ENCODE assay signal across 35 cellular contexts in the genomic region with DNA sequence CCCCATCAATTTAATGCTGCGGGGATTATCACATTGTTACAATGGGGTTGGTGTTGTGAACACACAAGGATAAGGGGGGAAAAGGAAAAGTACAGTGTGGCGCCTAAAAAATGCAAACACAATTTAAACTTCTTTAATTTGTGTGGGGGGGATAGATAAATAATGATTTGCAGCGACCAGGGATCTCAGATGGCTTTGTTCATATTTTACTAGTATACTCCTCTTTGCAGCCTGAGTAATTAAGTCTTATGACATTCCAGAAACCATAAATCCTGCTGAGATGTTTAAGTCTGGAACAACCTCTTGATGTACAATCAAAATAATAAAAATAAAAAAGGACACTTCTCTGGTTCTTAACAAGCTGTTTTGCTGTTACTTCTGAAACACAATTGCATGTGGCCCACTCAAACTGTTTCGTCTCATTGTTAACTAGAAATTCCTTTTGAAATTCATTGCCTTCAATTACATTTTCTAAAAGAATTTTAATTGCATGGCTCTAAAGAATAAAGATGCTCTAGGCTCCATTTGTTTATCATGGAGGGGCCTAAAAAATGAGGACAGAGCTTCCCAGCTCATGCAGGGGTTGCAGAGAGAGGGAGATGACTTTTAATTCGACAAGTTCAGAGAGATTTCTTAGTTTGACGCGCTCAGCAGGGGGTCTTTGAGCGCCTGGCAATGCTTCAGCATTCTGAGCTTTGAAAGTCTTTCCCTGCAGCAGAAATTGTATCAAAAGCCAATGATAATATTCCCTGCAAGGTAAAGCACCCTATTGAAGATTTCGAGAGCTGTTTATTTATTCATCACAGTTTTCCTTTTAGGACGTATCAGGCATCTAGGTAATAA.
A peak's percentile ranks its signal among the peaks of the same experiment; 100 is the strongest.
DNase-seq lines count a peak whose midpoint lies in the region; ATAC-seq and TF ChIP-seq lines count a peak whose summit lies in the region.
"Had no signal": no experiment of that assay in that cellular context is flagged by ENCODE, and none has a peak within 500 bp of the region (broad histone marks: within the 10 kb centered on the region; RNA-seq: fewer than 3 reads in every experiment).

No MANE protein-coding gene starts in this region.

- POLR2A ChIA-PET in CD4-positive, alpha-beta T cell (lab: Charles Lee): no interaction called here

- no peak overlapping the region for H3K4me3 Mint-ChIP-seq in CD4-positive, alpha-beta T cell
- H3K4me3 Mint-ChIP-seq: activated naive CD8-positive, alpha-beta T cell; CD14-positive monocyte; IgD-negative memory B cell; immature natural killer cell; natural killer cell treated with Interleukin-12 subunit alpha and Interleukin-12 subunit beta and Interleukin-15 and Interleukin-18, amount 100 ng/mL, for 72 hours; stimulated activated naive CD8-positive, alpha-beta T cell treated with anti-CD3 and anti-CD28 coated beads, Interleukin-15, Interleukin-2, amounts not matched to agents 100 ng/mL and 50 ng/mL, for 24 hours had no signal

- no peak for TF ChIP-seq CTCF in astrocyte of the spinal cord (IDR thresholded peaks at IDR 0.05; ENCODE audit: low read depth, low read length)
- TF ChIP-seq CTCF in retinal pigment epithelial cell (conservative IDR thresholded peaks at IDR 0.05; ENCODE audit: low read depth, low read length): no peak
- no peak for TF ChIP-seq CTCF in CD4-positive, alpha-beta T cell (IDR thresholded peaks at IDR 0.05)

- no peaks in the 10 kb centered on the region for H3K36me3 Mint-ChIP-seq in CD4-positive, alpha-beta T cell (ENCODE audit: low read depth)
- H3K36me3 Mint-ChIP-seq: activated naive CD8-positive, alpha-beta T cell; CD14-positive monocyte; IgD-negative memory B cell; immature natural killer cell; natural killer cell treated with Interleukin-12 subunit alpha and Interleukin-12 subunit beta and Interleukin-15 and Interleukin-18, amount 100 ng/mL, for 72 hours had no signal

- no peak overlapping the region for H3K4me3 ChIP-seq in astrocyte of the spinal cord (ENCODE audit: low read depth, low read length)
- H3K4me3 ChIP-seq in retinal pigment epithelial cell (ENCODE audit: low read length): no peak overlapping the region
- H3K4me3 ChIP-seq: cardiac muscle cell, heart left ventricle, testis, uterus had no signal

- H3K9me3 Mint-ChIP-seq in CD4-positive, alpha-beta T cell: peaks cover 7% of the 10 kb centered on the region

- intact Hi-C loops in CD4-positive, alpha-beta T cell (cut with DNase I, micrococcal nuclease): no loop called here

- ATAC-seq in HG02610 (IDR thresholded peaks at IDR 0.05; ENCODE audit: unreplicated experiment): no peak
- ATAC-seq in GM18498 (IDR thresholded peaks at IDR 0.05; ENCODE audit: unreplicated experiment): no peak
- ATAC-seq in CD4-positive, alpha-beta T cell (ENCODE audit: poor library complexity): no peak
- ATAC-seq: esophagus mucosa; heart left ventricle; left cardiac atrium; natural killer cell treated with Interleukin-12 subunit alpha and Interleukin-12 subunit beta and Interleukin-15 and Interleukin-18, amount 100 ng/mL, for 72 hours; right cardiac atrium had no signal

- no peaks in the 10 kb centered on the region for H3K4me1 Mint-ChIP-seq in CD4-positive, alpha-beta T cell (ENCODE audit: low read depth)
- H3K4me1 Mint-ChIP-seq: CD14-positive monocyte, IgD-negative memory B cell, immature natural killer cell had no signal

- H3K9me3 ChIP-seq in CD4-positive, alpha-beta T cell (ENCODE audit: control insufficient read depth, low read length): no peaks in the 10 kb centered on the region
- H3K9me3 ChIP-seq: testis, uterus had no signal

- no peaks in the 10 kb centered on the region for H3K27me3 ChIP-seq in CD4-positive, alpha-beta T cell (ENCODE audit: control insufficient read depth, insufficient read depth, low read length)
- H3K27me3 ChIP-seq: cardiac muscle cell, heart left ventricle, testis, uterus had no signal

- no peak overlapping the region for H3K27ac Mint-ChIP-seq in CD4-positive, alpha-beta T cell
- H3K27ac Mint-ChIP-seq: activated naive CD8-positive, alpha-beta T cell; CD14-positive monocyte; IgD-negative memory B cell; immature natural killer cell; natural killer cell treated with Interleukin-12 subunit alpha and Interleukin-12 subunit beta and Interleukin-15 and Interleukin-18, amount 100 ng/mL, for 72 hours; stimulated activated naive CD8-positive, alpha-beta T cell treated with anti-CD3 and anti-CD28 coated beads, Interleukin-15, Interleukin-2, amounts not matched to agents 100 ng/mL and 50 ng/mL, for 24 hours had no signal

- H3K27ac ChIP-seq in CD4-positive, alpha-beta T cell (ENCODE audit: low read depth, low read length): no peak overlapping the region
- H3K27ac ChIP-seq: cardiac muscle cell, heart left ventricle, parathyroid adenoma, testis, uterus, WERI-Rb-1 had no signal

- DNase-seq in NCI-H146 (lab: John Stamatoyannopoulos, UW) (peak; percentile 73), NCI-H146 treated with DMSO at 0.1 percent for 48 hours (lab: John Stamatoyannopoulos, UW; ENCODE audit: unreplicated experiment) (no peak), astrocyte of the spinal cord (ENCODE audit: low read depth, low spot score) (peak; percentile 15), iPS-NIHi7 (ENCODE audit: extremely low spot score) (peak; percentile 19), retinal pigment epithelial cell (ENCODE audit: low read depth) (peak; percentile 4)
- no peak for DNase-seq in CD4-positive, alpha-beta T cell
- DNase-seq: 8988T; activated CD4-positive, alpha-beta T cell treated with anti-CD3 and anti-CD28 coated beads for 48 hours; activated CD8-positive, alpha-beta memory T cell treated with anti-CD3 and anti-CD28 coated beads for 24 hours; activated T-cell treated with anti-CD3 and anti-CD28 coated beads for 4 hours; anterior cingulate cortex; cortex of kidney; foreskin fibroblast; heart left ventricle; immature natural killer cell; left cardiac atrium; NCI-H187; NCI-H510A treated with DMSO at 0.1 percent for 48 hours; OCI-M1; right cardiac atrium; stimulated activated CD4-positive, alpha-beta T cell treated with anti-CD3 and anti-CD28 coated beads, Interleukin-2, amount 100 ng/mL, for 24 hours; T1000; testis; uterus; WERI-Rb-1 had no signal

- CTCF ChIA-PET in CD4-positive, alpha-beta T cell (lab: Charles Lee): no interaction called here

- in situ Hi-C loops in astrocyte of the spinal cord (cut with HindIII; ENCODE audit: low sequenced_read_pairs): no loop called here

- H3K27me3 Mint-ChIP-seq in CD4-positive, alpha-beta T cell: no peaks in the 10 kb centered on the region
- H3K27me3 Mint-ChIP-seq: activated naive CD8-positive, alpha-beta T cell; IgD-negative memory B cell; natural killer cell treated with Interleukin-12 subunit alpha and Interleukin-12 subunit beta and Interleukin-15 and Interleukin-18, amount 100 ng/mL, for 72 hours; stimulated activated naive CD8-positive, alpha-beta T cell treated with anti-CD3 and anti-CD28 coated beads, Interleukin-15, Interleukin-2, amounts not matched to agents 100 ng/mL and 50 ng/mL, for 24 hours had no signal

Comparison
In these comparisons a context has a peak if more than half of its experiments do, and no peak if none do; other contexts are left out.
1. DNase-seq: peak in NCI-H146 (single experiment), astrocyte of the spinal cord (single experiment), iPS-NIHi7 (single experiment) and retinal pigment epithelial cell (single experiment); none in NCI-H146 treated with DMSO at 0.1 percent for 48 hours (single experiment) and CD4-positive, alpha-beta T cell (0 of 10).